ENCODE assay signal across 8 cellular contexts in genomic region chr9:4740373-4740622, GRCh38. TPM values are rescaled to one million over a fixed set of nuclear protein-coding genes. Genes with fewer than 3 reads are reported as not detected.
A peak's percentile ranks its signal among the peaks of the same experiment; 100 is the strongest.
DNase-seq lines count a peak whose midpoint lies in the region; ATAC-seq, FAIRE-seq and TF ChIP-seq lines count a peak whose summit lies in the region.

No MANE protein-coding gene starts in this region.

- in situ Hi-C loops in GM13976 (cut with MboI; ENCODE audit: low sequenced_read_pairs, unreplicated experiment): loop anchor here (10.0 kb wide), 1 partner anchor 855 kb away; no protein-coding TSS in a partner anchor

- peak overlapping the region; percentile 57 for H3K27ac ChIP-seq in CD4-positive, alpha-beta T cell (ENCODE audit: low read depth, low read length)
- H3K27ac ChIP-seq in KOPT-K1 (ENCODE audit: low read depth, low read length, poor library complexity, severe bottlenecking): peak overlapping the region; percentile 66
- H3K27ac ChIP-seq in muscle layer of duodenum (ENCODE audit: low read length): peak overlapping the region; percentile 96

- no peak for ATAC-seq in CD4-positive, alpha-beta T cell (ENCODE audit: poor library complexity)
- ATAC-seq in HG03432 (IDR thresholded peaks at IDR 0.05; ENCODE audit: unreplicated experiment): no peak

- peaks cover 36% of the 10 kb centered on the region for H3K4me1 Mint-ChIP-seq in CD4-positive, alpha-beta T cell (ENCODE audit: low read depth)
- H3K4me1 Mint-ChIP-seq in chondrocyte (ENCODE audit: low read depth): peaks cover 31% of the 10 kb centered on the region

- H3K36me3 Mint-ChIP-seq in CD4-positive, alpha-beta T cell (ENCODE audit: low read depth): peaks cover 6% of the 10 kb centered on the region
- H3K36me3 Mint-ChIP-seq in chondrocyte (ENCODE audit: low read depth): no peaks in the 10 kb centered on the region

- H3K9me3 ChIP-seq in CD4-positive, alpha-beta T cell (ENCODE audit: control insufficient read depth, low read length): no peaks in the 10 kb centered on the region
- H3K9me3 ChIP-seq in KOPT-K1 (ENCODE audit: insufficient read depth, low read length, poor library complexity, severe bottlenecking) (no peaks in the 10 kb centered on the region), muscle layer of duodenum (ENCODE audit: control insufficient read depth in 1 of 2, low read length in 2 of 2) (no peaks in the 10 kb centered on the region)

- TF ChIP-seq POLR2A in GM12892 (IDR thresholded peaks at IDR 0.05; ENCODE audit: low read depth, low read length): no peak

- intact Hi-C loops in CD4-positive, alpha-beta T cell (cut with DNase I, micrococcal nuclease): loop anchor here (5.0 to 10.0 kb wide), 4 partner anchors 58 to 355 kb away; partner anchors contain the start of genes PLPP6 (in 2 of the 2) and JAK2 (in 1 of the 2)

- H3K4me3 ChIP-seq in muscle layer of duodenum (ENCODE audit: low read depth in 1 of 2, low read length in 2 of 2): peak overlapping the region; percentile 89 to 95

- CTCF ChIA-PET in CD4-positive, alpha-beta T cell (lab: Charles Lee): interaction anchor here (1.0 to 2.6 kb wide), 7 partner anchors 10 to 96 kb away, joined by 3 to 14 read pairs (median 4); partner anchors contain the start of genes CDC37L1 and SPATA6L

- FAIRE-seq in GM12892 (lab: Jason Lieb, UNC): no peak

- H3K4me1 ChIP-seq in muscle layer of duodenum (ENCODE audit: control insufficient read depth in 1 of 2, insufficient read depth in 2 of 2, low read length in 2 of 2): peaks cover 4 to 7% of the 10 kb centered on the region in 2 donors

- H3K27me3 Mint-ChIP-seq in CD4-positive, alpha-beta T cell: no peaks in the 10 kb centered on the region
- H3K27me3 Mint-ChIP-seq in chondrocyte (ENCODE audit: low read depth): no peaks in the 10 kb centered on the region

- H3K4me3 Mint-ChIP-seq in CD4-positive, alpha-beta T cell: peak overlapping the region; percentile 97
- peak overlapping the region; percentile 78 for H3K4me3 Mint-ChIP-seq in chondrocyte (ENCODE audit: unreplicated experiment)

- no peak for TF ChIP-seq CTCF in CD4-positive, alpha-beta T cell (IDR thresholded peaks at IDR 0.05)
- no peak for TF ChIP-seq CTCF in chondrocyte (IDR thresholded peaks at IDR 0.05)
- TF ChIP-seq CTCF in GM13976 (IDR thresholded peaks at IDR 0.05; ENCODE audit: borderline replicate concordance, control extremely low read depth, extremely low read depth, insufficient read depth, missing control alignments): no peak

- no peaks in the 10 kb centered on the region for H3K9me3 Mint-ChIP-seq in CD4-positive, alpha-beta T cell
- H3K9me3 Mint-ChIP-seq in chondrocyte (ENCODE audit: low read depth): peaks cover 4% of the 10 kb centered on the region

- no peaks in the 10 kb centered on the region for H3K27me3 ChIP-seq in CD4-positive, alpha-beta T cell (ENCODE audit: control insufficient read depth, insufficient read depth, low read length)
- no peaks in the 10 kb centered on the region for H3K27me3 ChIP-seq in muscle layer of duodenum (ENCODE audit: low read depth, low read length)

- POLR2A ChIA-PET in CD4-positive, alpha-beta T cell (lab: Charles Lee): interaction anchor here (0.5 to 3.0 kb wide), 31 partner anchors 9 to 1896 kb away, joined by 3 to 35 read pairs (median 5); partner anchors contain the start of genes CD274, CDC37L1, JAK2 and PLGRKT

- H3K36me3 ChIP-seq in KOPT-K1 (ENCODE audit: insufficient read depth, low read length) (no peaks in the 10 kb centered on the region), muscle layer of duodenum (ENCODE audit: control insufficient read depth in 1 of 2, insufficient read depth in 2 of 2, low read length in 2 of 2) (no peaks in the 10 kb centered on the region)

- DNase-seq in CD4-positive, alpha-beta T cell: no peak
- DNase-seq in chondrocyte (ENCODE audit: low spot score) (no peak), GM13976 (ENCODE audit: low spot score) (no peak), GM12892 (ENCODE audit: insufficient read length) (no peak), cerebellum (ENCODE audit: low spot score) (no peak)

- H3K27ac Mint-ChIP-seq in CD4-positive, alpha-beta T cell: peak overlapping the region; percentile 83
- peak overlapping the region; percentile 78 for H3K27ac Mint-ChIP-seq in chondrocyte (ENCODE audit: unreplicated experiment)

RNA-seq across cellular contexts. Expression of gene AK3, which starts 0.7 kb away (rescaled TPM):
- 10 to 100 TPM; 19.9 to 20.9 TPM for total RNA-seq in CD4-positive, alpha-beta T cell
- 33.8 to 39.7 TPM (median 34.1 TPM) in 3 replicates for total RNA-seq in chondrocyte
- polyA plus RNA-seq in GM12892 (2012; ENCODE audit: missing spikeins): 31.9 TPM
- 37.5 TPM for total RNA-seq in cerebellum

RNA-seq across cellular contexts. Expression of gene RCL1, which starts 52.4 kb away (rescaled TPM):
- 10 to 100 TPM; 33.8 to 35.5 TPM for total RNA-seq in CD4-positive, alpha-beta T cell
- total RNA-seq in chondrocyte: 8.4 to 10.0 TPM (median 8.6 TPM) in 3 replicates
- 23.4 TPM for polyA plus RNA-seq in GM12892 (2012; ENCODE audit: missing spikeins)
- 26.4 TPM for total RNA-seq in cerebellum
